21 cellular contexts compared by ENCODE assay signal in the genomic region with DNA sequence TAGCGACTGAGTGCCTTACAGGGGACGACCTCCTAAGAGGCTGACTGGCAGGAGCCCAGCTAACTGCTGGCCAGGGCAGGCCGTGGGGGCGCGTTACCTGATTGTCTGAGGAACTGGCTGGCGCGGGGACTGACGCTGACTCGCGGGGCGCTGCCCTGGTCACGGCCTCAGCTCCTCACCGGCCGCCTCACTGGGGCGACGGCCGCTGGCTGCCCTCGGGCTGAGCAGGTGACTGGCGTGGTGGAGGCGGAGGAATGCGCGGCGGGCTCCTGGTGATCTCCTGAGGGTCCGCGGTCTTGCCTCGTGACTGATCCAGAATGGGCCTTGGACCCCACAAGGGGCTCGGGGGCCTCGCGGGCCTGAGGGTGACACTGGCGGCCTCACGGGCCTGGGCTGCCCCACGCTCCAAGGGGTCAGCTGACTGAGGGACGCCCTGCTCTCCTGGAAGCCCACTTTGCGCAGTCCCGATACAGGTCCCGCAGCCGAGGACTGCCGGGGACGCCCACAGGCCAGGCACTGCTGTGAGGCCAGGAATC. TPM values are rescaled to one million over a fixed set of nuclear protein-coding genes. Genes with fewer than 3 reads are reported as not detected.
"Had no signal": no experiment of that assay in that cellular context is flagged by ENCODE, and none has a peak within 500 bp of the region (broad histone marks: within the 10 kb centered on the region; RNA-seq: fewer than 3 reads in every experiment).

No MANE protein-coding gene starts in this region.

- H3K4me3 ChIP-seq: right lobe of liver, thoracic aorta, vagina had no signal

- ATAC-seq: activated T-helper 17 cell treated with anti-CD3 and anti-CD28 coated beads, Interleukin-2, amount 50 U/mL, for 72 hours; effector memory CD8-positive, alpha-beta T cell; esophagus mucosa; left ventricle myocardium superior; right lobe of liver; stimulated activated naive B cell treated with anti-CD40 and anti-IgM and Interleukin-4, amounts not matched to agents 10 μg/mL and 1 μg/mL and 100 μg/mL, for 72 hours; T-helper 17 cell had no signal

- DNase-seq: activated CD4-positive, alpha-beta memory T cell treated with anti-CD3 and anti-CD28 coated beads, Interleukin-2, amount 10 ng/mL, durations not matched to agents 7 days and 5 days; activated naive CD4-positive, alpha-beta T cell; activated naive CD8-positive, alpha-beta T cell treated with anti-CD3 and anti-CD28 coated beads for 36 hours; activated T-cell treated with anti-CD3 and anti-CD28 coated beads, Interleukin-2, amount 50 U/mL, for 24 hours; central memory CD4-positive, alpha-beta T cell; effector memory CD8-positive, alpha-beta T cell; foreskin melanocyte; left ventricle myocardium superior; right lobe of liver; small intestine; stimulated activated naive B cell treated with anti-CD40 and anti-IgM and Interleukin-4, amounts not matched to agents 10 μg/mL and 1 μg/mL and 100 μg/mL, for 72 hours; T-helper 17 cell had no signal

- H3K4me1 ChIP-seq: parathyroid adenoma, right lobe of liver, vagina had no signal

- H3K36me3 ChIP-seq: right lobe of liver, thoracic aorta, vagina had no signal

- H3K9me3 ChIP-seq: right lobe of liver, thoracic aorta, vagina had no signal

- H3K9ac ChIP-seq: parathyroid adenoma had no signal

- H3K27ac ChIP-seq: parathyroid adenoma, right lobe of liver, thoracic aorta, vagina had no signal

- H3K27me3 ChIP-seq: right lobe of liver, vagina had no signal

- H2AFZ ChIP-seq: parathyroid adenoma had no signal

- H3K79me2 ChIP-seq: parathyroid adenoma had no signal

RNA-seq across cellular contexts. Expression of a gene that starts 39.3 kb away (rescaled TPM):
- total RNA-seq: activated CD4-positive, alpha-beta memory T cell treated with anti-CD3 and anti-CD28 coated beads, Interleukin-2, amount 10 ng/mL, durations not matched to agents 7 days and 5 days; activated naive CD8-positive, alpha-beta T cell treated with anti-CD3 and anti-CD28 coated beads for 36 hours; activated T-helper 17 cell treated with anti-CD3 and anti-CD28 coated beads, Interleukin-2, amount 50 U/mL, for 72 hours; astrocyte; endothelial cell of umbilical vein; myocyte had no signal
- polyA plus RNA-seq: endothelial cell of umbilical vein had no signal

RNA-seq across cellular contexts. Expression of a gene that starts 43.4 kb away (rescaled TPM):
- total RNA-seq: astrocyte, dermis microvascular lymphatic vessel endothelial cell, endothelial cell of umbilical vein, myocyte had no signal
- polyA plus RNA-seq: endothelial cell of umbilical vein had no signal

RNA-seq across cellular contexts. Expression of a gene that starts 56.7 kb away (rescaled TPM):
- total RNA-seq: astrocyte, endothelial cell of umbilical vein, myocyte had no signal
- polyA plus RNA-seq: endothelial cell of umbilical vein had no signal
